ENCODE assay signal across 15 cellular contexts in the genomic region with DNA sequence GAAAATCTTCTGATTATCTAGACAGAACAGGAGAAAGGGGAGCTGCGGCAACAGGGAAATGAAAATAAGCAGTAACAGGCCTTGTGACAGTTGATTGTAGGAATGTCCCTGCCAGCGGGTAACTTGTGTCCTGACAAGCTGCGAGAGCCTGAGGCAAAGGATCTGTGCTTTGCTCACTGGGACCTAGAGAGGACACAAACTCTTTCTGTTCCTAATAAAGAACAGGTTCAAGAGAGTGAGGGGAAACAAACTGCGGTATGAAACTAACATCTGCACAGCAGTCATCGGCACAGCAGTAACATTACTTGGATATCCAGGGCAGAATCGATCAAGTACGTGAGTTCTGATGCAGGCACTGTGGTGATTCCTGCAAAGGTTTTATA.
DNase-seq lines count a peak whose midpoint lies in the region; ATAC-seq and TF ChIP-seq lines count a peak whose summit lies in the region.
"Had no signal": no experiment of that assay in that cellular context is flagged by ENCODE, and none has a peak within 500 bp of the region (broad histone marks: within the 10 kb centered on the region; RNA-seq: fewer than 3 reads in every experiment).

No MANE protein-coding gene starts in this region.

- H2AFZ ChIP-seq in mammary epithelial cell (ENCODE audit: low read depth, low read length): peak overlapping the region; percentile 3

- H3K4me1 ChIP-seq in mammary epithelial cell (ENCODE audit: insufficient read depth, low read length) (no peaks in the 10 kb centered on the region), stomach smooth muscle (ENCODE audit: control insufficient read depth, insufficient read depth, low read length) (peaks cover 35% of the 10 kb centered on the region)

- no peaks in the 10 kb centered on the region for H3K79me2 ChIP-seq in mammary epithelial cell (ENCODE audit: insufficient read depth, low read length)

- H4K20me1 ChIP-seq in mammary epithelial cell (ENCODE audit: insufficient read depth, low read length): no peaks in the 10 kb centered on the region

- no peak overlapping the region for H3K4me2 ChIP-seq in mammary epithelial cell (ENCODE audit: insufficient read depth, low read depth, low read length)

- CTCF ChIA-PET in mammary epithelial cell (lab: Charles Lee; ENCODE audit: low non-redundant PET): no interaction called here

- no peak for TF ChIP-seq CTCF in mammary epithelial cell (conservative IDR thresholded peaks at IDR 0.05 in 1 of 2, IDR thresholded peaks at IDR 0.05 in 1 of 2; ENCODE audit: extremely low read depth in 1 of 2, insufficient read depth in 1 of 2, low read depth in 1 of 2, low read length in 2 of 2)

- in situ Hi-C loops in mammary epithelial cell (cut with MboI; ENCODE audit: low sequenced_read_pairs in 2 of 2): no loop called here

- DNase-seq in mammary epithelial cell (no peak), islet precursor cell (peak; percentile 68), Ammon's horn (ENCODE audit: low spot score) (no peak), NCI-H2081 treated with DMSO at 0.1 percent for 48 hours (lab: John Stamatoyannopoulos, UW) (no peak), MG63 (no peak)
- DNase-seq: DMS153; head of caudate nucleus; Kasumi-1; naive B cell; NCI-H1930; stimulated activated naive CD8-positive, alpha-beta T cell treated with anti-CD3 and anti-CD28 coated beads, Interleukin-15, Interleukin-2, amounts not matched to agents 100 U/mL and 50 U/mL, for 24 hours; T-helper 17 cell had no signal

- BruUV-seq in mammary epithelial cell (replicated peaks; lab: Mats Ljungman, UMichigan): no TSS peak

- ATAC-seq in GM18511 (IDR thresholded peaks at IDR 0.05; ENCODE audit: unreplicated experiment) (peak; percentile 36), HG03521 (IDR thresholded peaks at IDR 0.05; ENCODE audit: unreplicated experiment) (no peak)
- ATAC-seq: stimulated activated naive CD8-positive, alpha-beta T cell treated with anti-CD3 and anti-CD28 coated beads, Interleukin-15, Interleukin-2, amounts not matched to agents 100 U/mL and 50 U/mL, for 24 hours; T-helper 17 cell had no signal

- intact Hi-C loops in mammary epithelial cell (cut with micrococcal nuclease): no loop called here

- WGBS in mammary epithelial cell (ENCODE audit: low coverage, missing lambda C conversion rate): 2% methylated on average over 4 of the region's 7 CpGs

- H3K27ac ChIP-seq in mammary epithelial cell (ENCODE audit: insufficient read depth, low read depth, low read length) (no peak overlapping the region), stomach smooth muscle (ENCODE audit: low read length) (peak overlapping the region; percentile 53)

- no peaks in the 10 kb centered on the region for H3K9me3 ChIP-seq in mammary epithelial cell (replicated peaks; ENCODE audit: insufficient read depth, low read length)
- H3K9me3 ChIP-seq in stomach smooth muscle (ENCODE audit: control insufficient read depth in 2 of 2, low read length in 2 of 2): no peaks in the 10 kb centered on the region
- no peaks in the 10 kb centered on the region for H3K9me3 ChIP-seq in MG63

- no peaks in the 10 kb centered on the region for H3K27me3 ChIP-seq in mammary epithelial cell (ENCODE audit: insufficient read depth, low read length)
- no peaks in the 10 kb centered on the region for H3K27me3 ChIP-seq in stomach smooth muscle (ENCODE audit: control insufficient read depth in 1 of 2, insufficient read depth in 2 of 2, low read length in 2 of 2)
- H3K27me3 ChIP-seq in MG63: no peaks in the 10 kb centered on the region

- dilution Hi-C loops in mammary epithelial cell (cut with HindIII; ENCODE audit: low sequenced_read_pairs): no loop called here

- H3K36me3 ChIP-seq in mammary epithelial cell (ENCODE audit: insufficient read depth, low read length) (no peaks in the 10 kb centered on the region), stomach smooth muscle (ENCODE audit: control insufficient read depth in 2 of 2, insufficient read depth in 2 of 2, low read length in 2 of 2) (no peaks in the 10 kb centered on the region), MG63 (no peaks in the 10 kb centered on the region)

- H3K9ac ChIP-seq in mammary epithelial cell (ENCODE audit: insufficient read depth, low read length) (no peak overlapping the region), stomach smooth muscle (ENCODE audit: low read length in 2 of 2) (no peak overlapping the region)

- H3K4me3 ChIP-seq in mammary epithelial cell (replicated peaks in 1 of 3; ENCODE audit: insufficient read depth in 1 of 3, low read depth in 2 of 3, low read length in 3 of 3): no peak overlapping the region
- H3K4me3 ChIP-seq in stomach smooth muscle (ENCODE audit: low read length in 2 of 2): peak overlapping the region in 1 of 2 donors; percentile 47
- no peak overlapping the region for H3K4me3 ChIP-seq in MG63
